In the genomic region with DNA sequence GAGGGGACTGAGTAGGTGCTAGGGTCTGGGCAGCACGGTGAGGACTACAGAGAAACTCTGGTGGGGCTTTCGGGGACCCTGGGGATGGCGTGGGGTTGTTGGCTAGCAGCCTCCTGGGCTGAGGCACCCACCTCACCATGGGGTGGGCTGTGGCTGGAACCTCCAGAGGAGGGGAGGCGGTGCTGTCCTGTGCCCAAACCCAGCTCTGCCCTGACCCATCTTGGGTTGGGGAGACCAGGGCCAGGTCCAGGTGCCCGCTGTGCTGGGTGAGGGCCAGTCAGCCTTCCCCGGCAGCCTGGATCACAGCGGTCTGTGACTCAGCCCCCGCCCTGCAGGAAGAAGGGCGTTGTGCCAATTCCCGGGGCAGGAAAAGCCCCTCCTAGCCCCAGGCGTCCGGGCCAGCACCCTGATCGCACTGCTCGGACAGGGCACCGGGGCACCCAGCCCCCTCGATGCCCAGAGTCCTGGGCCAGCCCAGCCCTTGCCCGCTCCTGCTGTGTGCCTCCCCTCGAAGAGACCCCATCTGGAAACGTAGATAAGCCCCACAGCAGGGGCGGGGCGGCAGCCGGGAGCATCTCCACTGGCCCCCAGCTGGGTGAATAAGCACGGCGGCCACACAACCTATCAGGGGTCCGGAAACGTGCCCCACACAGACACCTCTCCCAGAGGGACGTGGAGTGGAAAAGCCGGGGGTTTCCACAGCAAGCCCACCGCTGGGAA, we compare ENCODE assay signal across 1 cellular context.
TF ChIP-seq lines count a peak whose summit lies in the region.

No MANE protein-coding gene starts in this region.

TF ChIP-seq in HEK293, 187 proteins besides CTCF, POLR2A, EP300 and RAD21 (continued from another document):
- TF ChIP-seq, protein P1, sequence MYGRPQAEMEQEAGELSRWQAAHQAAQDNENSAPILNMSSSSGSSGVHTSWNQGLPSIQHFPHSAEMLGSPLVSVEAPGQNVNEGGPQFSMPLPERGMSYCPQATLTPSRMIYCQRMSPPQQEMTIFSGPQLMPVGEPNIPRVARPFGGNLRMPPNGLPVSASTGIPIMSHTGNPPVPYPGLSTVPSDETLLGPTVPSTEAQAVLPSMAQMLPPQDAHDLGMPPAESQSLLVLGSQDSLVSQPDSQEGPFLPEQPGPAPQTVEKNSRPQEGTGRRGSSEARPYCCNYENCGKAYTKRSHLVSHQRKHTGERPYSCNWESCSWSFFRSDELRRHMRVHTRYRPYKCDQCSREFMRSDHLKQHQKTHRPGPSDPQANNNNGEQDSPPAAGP (tag by site-specific recombination; IDR thresholded peaks at IDR 0.05): peak; percentile 68
- TF ChIP-seq ZNF16 (tag by site-specific recombination; IDR thresholded peaks at IDR 0.05; ENCODE audit: low read depth) (no peak), ZNF416 (tag by site-specific recombination; IDR thresholded peaks at IDR 0.05) (no peak), ZBTB26 (tag by site-specific recombination; optimal IDR thresholded peaks at IDR 0.05) (no peak)
- TF ChIP-seq, protein P2, sequence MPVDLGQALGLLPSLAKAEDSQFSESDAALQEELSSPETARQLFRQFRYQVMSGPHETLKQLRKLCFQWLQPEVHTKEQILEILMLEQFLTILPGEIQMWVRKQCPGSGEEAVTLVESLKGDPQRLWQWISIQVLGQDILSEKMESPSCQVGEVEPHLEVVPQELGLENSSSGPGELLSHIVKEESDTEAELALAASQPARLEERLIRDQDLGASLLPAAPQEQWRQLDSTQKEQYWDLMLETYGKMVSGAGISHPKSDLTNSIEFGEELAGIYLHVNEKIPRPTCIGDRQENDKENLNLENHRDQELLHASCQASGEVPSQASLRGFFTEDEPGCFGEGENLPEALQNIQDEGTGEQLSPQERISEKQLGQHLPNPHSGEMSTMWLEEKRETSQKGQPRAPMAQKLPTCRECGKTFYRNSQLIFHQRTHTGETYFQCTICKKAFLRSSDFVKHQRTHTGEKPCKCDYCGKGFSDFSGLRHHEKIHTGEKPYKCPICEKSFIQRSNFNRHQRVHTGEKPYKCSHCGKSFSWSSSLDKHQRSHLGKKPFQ (tag by site-specific recombination; IDR thresholded peaks at IDR 0.05): no peak
